ENCODE assay signal across 1 cellular context in genomic region chr7:100366411-100367250, GRCh38.
TF ChIP-seq lines count a peak whose summit lies in the region.

No MANE protein-coding gene starts in this region.

TF ChIP-seq in GM12878, 131 proteins besides CTCF, POLR2A, EP300 and RAD21 (continued from another document and continues in another):
- TF ChIP-seq SIN3A (IDR thresholded peaks at IDR 0.05; ENCODE audit: low read depth, low read length) (no peak), NFIC (IDR thresholded peaks at IDR 0.05; ENCODE audit: low read depth, low read length) (no peak), REST (IDR thresholded peaks at IDR 0.05; ENCODE audit: low read depth, low read length) (no peak), ZBTB40 (IDR thresholded peaks at IDR 0.05; ENCODE audit: borderline replicate concordance) (no peak), ATF7 (IDR thresholded peaks at IDR 0.05; ENCODE audit: low read depth) (peak; percentile 98), FOXK2 (IDR thresholded peaks at IDR 0.05) (peak; percentile 93), BCL11A (IDR thresholded peaks at IDR 0.05; ENCODE audit: low read depth, low read length) (no peak), NR2C1 (IDR thresholded peaks at IDR 0.05) (no peak), EED (IDR thresholded peaks at IDR 0.05; ENCODE audit: low read depth) (peak; percentile 79), CHD2 (IDR thresholded peaks at IDR 0.05; ENCODE audit: borderline replicate concordance, low read depth, low read length) (no peak), ZNF207 (IDR thresholded peaks at IDR 0.05; ENCODE audit: borderline replicate concordance) (no peak), NKRF (conservative IDR thresholded peaks at IDR 0.05) (no peak), GATAD2B (conservative IDR thresholded peaks at IDR 0.05; ENCODE audit: low read depth) (peak; percentile 71; the same call in 1 of the 2 replicates), MTA2 (IDR thresholded peaks at IDR 0.05; ENCODE audit: low read depth) (peak; percentile 73; the same call in 1 of the 2 replicates), ESRRA (IDR thresholded peaks at IDR 0.05; ENCODE audit: low read length) (no peak), FOXM1 (IDR thresholded peaks at IDR 0.05; ENCODE audit: low read depth, low read length) (no peak; the same call in 1 of the 2 replicates), SKIL (IDR thresholded peaks at IDR 0.05; ENCODE audit: low read depth, poor library complexity, severe bottlenecking) (peak; percentile 67), PAX8 (IDR thresholded peaks at IDR 0.05) (no peak), KLF5 (IDR thresholded peaks at IDR 0.05; ENCODE audit: partially characterized antibody) (peak; percentile 92), SP1 (IDR thresholded peaks at IDR 0.05; ENCODE audit: low read depth, low read length) (peak; percentile 40), PAX5 (IDR thresholded peaks at IDR 0.05; ENCODE audit: borderline replicate concordance, low read depth, low read length) (no peak), CEBPZ (IDR thresholded peaks at IDR 0.05; ENCODE audit: low read depth, low read length) (no peak), E2F4 (IDR thresholded peaks at IDR 0.05; ENCODE audit: low read depth, low read length) (no peak), RELB (IDR thresholded peaks at IDR 0.05; ENCODE audit: low read depth) (peak; percentile 88), DPF2 (IDR thresholded peaks at IDR 0.05) (peak; percentile 93), ATF2 (IDR thresholded peaks at IDR 0.05; ENCODE audit: low read length) (peak; percentile 4; the same call in 1 of the 2 replicates), CBFB (IDR thresholded peaks at IDR 0.05; ENCODE audit: low read depth) (peak; percentile 65), SMARCA5 (IDR thresholded peaks at IDR 0.05) (no peak), TCF12 (IDR thresholded peaks at IDR 0.05; ENCODE audit: low read depth, low read length) (no peak), ZNF384 (IDR thresholded peaks at IDR 0.05; ENCODE audit: borderline replicate concordance, low read depth, low read length) (no peak), POLR2AphosphoS2 (IDR thresholded peaks at IDR 0.05; ENCODE audit: low read depth, low read length) (no peak), JUNB (IDR thresholded peaks at IDR 0.05) (no peak), HDAC6 (IDR thresholded peaks at IDR 0.05; ENCODE audit: unreplicated experiment) (no peak), SMC3 (IDR thresholded peaks at IDR 0.05; ENCODE audit: borderline replicate concordance, low read length) (no peak), EZH2 (IDR thresholded peaks at IDR 0.05; ENCODE audit: borderline replicate concordance, control insufficient read depth, low read depth, low read length) (no peak), RCOR1 (conservative IDR thresholded peaks at IDR 0.05; ENCODE audit: low read depth, low read length) (no peak), CREB1 (IDR thresholded peaks at IDR 0.05; ENCODE audit: low read depth) (peak; percentile 81)
